In the genomic region with DNA sequence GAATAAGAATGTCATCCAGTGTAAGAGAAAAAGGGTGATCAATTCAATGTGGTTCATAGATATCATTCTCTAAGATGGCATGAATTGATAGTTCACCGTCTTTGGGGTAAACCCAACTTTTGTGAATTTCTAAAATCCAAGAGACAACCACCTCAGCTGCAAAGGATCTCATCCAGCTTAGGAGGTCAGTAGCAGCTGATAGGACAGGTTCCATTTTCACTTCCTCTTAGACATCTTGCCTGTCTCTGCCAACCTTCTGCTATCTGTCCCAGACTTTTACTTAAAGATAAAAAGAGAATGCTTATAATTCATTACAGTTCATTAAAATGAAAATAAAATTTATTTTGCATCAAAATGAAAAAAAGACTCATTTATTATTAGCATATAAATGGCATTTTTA, we compare ENCODE assay signal across 16 cellular contexts.
DNase-seq lines count a peak whose midpoint lies in the region; ATAC-seq and TF ChIP-seq lines count a peak whose summit lies in the region.
"Had no signal": no experiment of that assay in that cellular context is flagged by ENCODE, and none has a peak within 500 bp of the region (broad histone marks: within the 10 kb centered on the region; RNA-seq: fewer than 3 reads in every experiment).

No MANE protein-coding gene starts in this region.

- ATAC-seq in GM18498 (IDR thresholded peaks at IDR 0.05; ENCODE audit: unreplicated experiment) = peak; percentile 65
- peak; percentile 56 for ATAC-seq in HG02981 (IDR thresholded peaks at IDR 0.05; ENCODE audit: unreplicated experiment)
- no peak for ATAC-seq in GM19452 (IDR thresholded peaks at IDR 0.05; ENCODE audit: unreplicated experiment)

- H4K20me1 ChIP-seq in mammary epithelial cell (ENCODE audit: insufficient read depth, low read length) = no peaks in the 10 kb centered on the region

- no peak overlapping the region for H2AFZ ChIP-seq in mammary epithelial cell (ENCODE audit: low read depth, low read length)
- H2AFZ ChIP-seq: GM23248 had no signal

- H3K27me3 ChIP-seq in mammary epithelial cell (ENCODE audit: insufficient read depth, low read length) = no peaks in the 10 kb centered on the region

- no peak overlapping the region for H3K4me3 ChIP-seq in mammary epithelial cell (replicated peaks in 1 of 3; ENCODE audit: insufficient read depth in 1 of 3, low read depth in 2 of 3, low read length in 3 of 3)
- H3K4me3 ChIP-seq: GM23248 had no signal

- no peaks in the 10 kb centered on the region for H3K36me3 ChIP-seq in mammary epithelial cell (ENCODE audit: insufficient read depth, low read length)

- H3K79me2 ChIP-seq in mammary epithelial cell (ENCODE audit: insufficient read depth, low read length) = no peaks in the 10 kb centered on the region

- DNase-seq in NOMO-1 treated with DMSO at 0.1 percent for 48 hours (lab: John Stamatoyannopoulos, UW; ENCODE audit: unreplicated experiment) = peak; percentile 55
- DNase-seq in globus pallidus (ENCODE audit: low spot score) = peak; percentile 2
- DNase-seq in NCI-H2171 (lab: John Stamatoyannopoulos, UW) = no peak
- DNase-seq in mammary epithelial cell = no peak
- no peak for DNase-seq in cerebellum (ENCODE audit: low spot score)
- DNase-seq: ACHN; CD4-positive, alpha-beta T cell; DMS79 treated with DMSO at 0.1 percent for 48 hours; GM23248; IMR-90; NCI-H1092; NCI-H69; SIG-M5 had no signal

- H3K4me1 ChIP-seq in mammary epithelial cell (ENCODE audit: insufficient read depth, low read length) = no peaks in the 10 kb centered on the region

- dilution Hi-C loops in mammary epithelial cell (cut with HindIII; ENCODE audit: low sequenced_read_pairs) = no loop called here

- H3K9me3 ChIP-seq in mammary epithelial cell (replicated peaks; ENCODE audit: insufficient read depth, low read length) = peaks cover 2% of the 10 kb centered on the region

- H3K9ac ChIP-seq in mammary epithelial cell (ENCODE audit: insufficient read depth, low read length) = no peak overlapping the region
- H3K9ac ChIP-seq: GM23248 had no signal

- CTCF ChIA-PET in mammary epithelial cell (lab: Charles Lee; ENCODE audit: low non-redundant PET) = no interaction called here

- no peak overlapping the region for H3K27ac ChIP-seq in mammary epithelial cell (ENCODE audit: insufficient read depth, low read depth, low read length)
- H3K27ac ChIP-seq: GM23248 had no signal

- BruUV-seq in mammary epithelial cell (replicated peaks; lab: Mats Ljungman, UMichigan) = no TSS peak

- no peak overlapping the region for H3K4me2 ChIP-seq in mammary epithelial cell (ENCODE audit: insufficient read depth, low read depth, low read length)

- in situ Hi-C loops in mammary epithelial cell (cut with MboI; ENCODE audit: low sequenced_read_pairs in 2 of 2) = no loop called here

- WGBS in mammary epithelial cell (ENCODE audit: low coverage, missing lambda C conversion rate) = 56% methylated on average over 1 of the region's 1 CpG

- TF ChIP-seq CTCF in mammary epithelial cell (conservative IDR thresholded peaks at IDR 0.05 in 1 of 2, IDR thresholded peaks at IDR 0.05 in 1 of 2; ENCODE audit: extremely low read depth in 1 of 2, insufficient read depth in 1 of 2, low read depth in 1 of 2, low read length in 2 of 2) = no peak

- intact Hi-C loops in mammary epithelial cell (cut with micrococcal nuclease) = no loop called here

Comparison
In these comparisons a context has a peak if more than half of its experiments do, and no peak if none do; other contexts are left out.
1. DNase-seq: peak in NOMO-1 treated with DMSO at 0.1 percent for 48 hours (single experiment) and globus pallidus (single experiment); none in NCI-H2171 (single experiment), mammary epithelial cell (single experiment) and cerebellum (single experiment).